In genomic region chr2:238596571-238597551, GRCh38 we compare ENCODE assay signal across 11 cellular contexts.
A peak's percentile ranks its signal among the peaks of the same experiment; 100 is the strongest.
DNase-seq lines count a peak whose midpoint lies in the region; ATAC-seq, FAIRE-seq and TF ChIP-seq lines count a peak whose summit lies in the region.
"Had no signal": no experiment of that assay in that cellular context is flagged by ENCODE, and none has a peak within 500 bp of the region (broad histone marks: within the 10 kb centered on the region; RNA-seq: fewer than 3 reads in every experiment).

No MANE protein-coding gene starts in this region.

- H3K27ac Mint-ChIP-seq in activated naive CD8-positive, alpha-beta T cell treated with anti-CD3 and anti-CD28 coated beads for 36 hours: no peak overlapping the region
- H3K27ac Mint-ChIP-seq: CD4-positive, CD25-positive, alpha-beta regulatory T cell had no signal

- no peak for TF ChIP-seq POLR2A in A549 (IDR thresholded peaks at IDR 0.05; ENCODE audit: low read length)

- no TSS peak for BruUV-seq in OCI-LY7 (replicated peaks; lab: Mats Ljungman, UMichigan)

- H3K27me3 Mint-ChIP-seq in activated naive CD8-positive, alpha-beta T cell treated with anti-CD3 and anti-CD28 coated beads for 36 hours: no peaks in the 10 kb centered on the region

- H3K4me3 Mint-ChIP-seq in activated naive CD8-positive, alpha-beta T cell treated with anti-CD3 and anti-CD28 coated beads for 36 hours: no peak overlapping the region
- H3K4me3 Mint-ChIP-seq: CD4-positive, CD25-positive, alpha-beta regulatory T cell had no signal

- H3K4me3 ChIP-seq in A549 (no peak overlapping the region), MG63 (no peak overlapping the region), epithelial cell of proximal tubule (ENCODE audit: low read depth, low read length) (no peak overlapping the region), OCI-LY7 (ENCODE audit: low read depth, low read length, poor library complexity, severe bottlenecking) (no peak overlapping the region)

- peak; percentile 11 to 40; a peak in 1 of 5 replicates for TF ChIP-seq RAD21 in A549 (conservative IDR thresholded peaks at IDR 0.05 in 1 of 2, IDR thresholded peaks at IDR 0.05 in 1 of 2)

- H3K79me2 ChIP-seq in OCI-LY7 (ENCODE audit: insufficient read depth, low read depth, low read length): no peaks in the 10 kb centered on the region
- H3K79me2 ChIP-seq: parathyroid adenoma had no signal

- ATAC-seq in A549: peak; percentile 91 to 96
- ATAC-seq: activated naive CD4-positive, alpha-beta T cell treated with anti-CD3 and anti-CD28 coated beads, Interleukin-2, amount 50 U/mL, for 72 hours had no signal

- H4K20me1 ChIP-seq in OCI-LY7 (ENCODE audit: insufficient read depth, low read length): no peaks in the 10 kb centered on the region

- H3K27me3 ChIP-seq in MG63: no peaks in the 10 kb centered on the region

- POLR2A ChIA-PET in A549 (lab: Yijun Ruan, JAX) (no interaction called here), OCI-LY7 (lab: Charles Lee) (no interaction called here)

- peaks cover 1% of the 10 kb centered on the region for H3K4me1 Mint-ChIP-seq in activated naive CD8-positive, alpha-beta T cell treated with anti-CD3 and anti-CD28 coated beads for 36 hours
- H3K4me1 Mint-ChIP-seq: CD4-positive, CD25-positive, alpha-beta regulatory T cell had no signal

- H3K9me2 ChIP-seq in OCI-LY7 (ENCODE audit: insufficient read depth, low read length): no peaks in the 10 kb centered on the region

- peak; percentile 61 to 70; a peak in 2 of 5 replicates for TF ChIP-seq EP300 in A549 (IDR thresholded peaks at IDR 0.05)

- H3K36me3 ChIP-seq in MG63 (no peaks in the 10 kb centered on the region), OCI-LY7 (ENCODE audit: insufficient read depth, low read length) (no peaks in the 10 kb centered on the region)

- H2AFZ ChIP-seq in OCI-LY7 (ENCODE audit: low read length): no peak overlapping the region
- H2AFZ ChIP-seq: parathyroid adenoma had no signal

- peaks cover 33% of the 10 kb centered on the region for H3K4me1 ChIP-seq in A549
- no peaks in the 10 kb centered on the region for H3K4me1 ChIP-seq in OCI-LY7 (ENCODE audit: insufficient read depth, low read length, poor library complexity, severe bottlenecking)
- H3K4me1 ChIP-seq: parathyroid adenoma had no signal

- H3K9me3 Mint-ChIP-seq in activated naive CD8-positive, alpha-beta T cell treated with anti-CD3 and anti-CD28 coated beads for 36 hours: no peaks in the 10 kb centered on the region
- H3K9me3 Mint-ChIP-seq: activated naive CD4-positive, alpha-beta T cell treated with anti-CD3 and anti-CD28 coated beads, Interleukin-2, amount 50 U/mL, for 72 hours had no signal

- CTCF ChIA-PET in A549 (lab: Yijun Ruan, JAX) (interaction anchor here (1.0 to 2.3 kb wide), 3 partner anchors 16 to 188 kb away, joined by 3 to 7 read pairs (median 3); no protein-coding TSS in a partner anchor), OCI-LY7 (lab: Charles Lee; ENCODE audit: unreplicated experiment) (no interaction called here)

- intact Hi-C loops in OCI-LY7 (cut with micrococcal nuclease; ENCODE audit: unreplicated experiment): no loop called here

- peak overlapping the region; percentile 88 to 94 for H3K27ac ChIP-seq in A549
- no peak overlapping the region for H3K27ac ChIP-seq in OCI-LY7 (ENCODE audit: low read depth, low read length, poor library complexity, severe bottlenecking)
- H3K27ac ChIP-seq: parathyroid adenoma had no signal

- H3K9me3 ChIP-seq in A549 (no peaks in the 10 kb centered on the region), MG63 (no peaks in the 10 kb centered on the region), OCI-LY7 (ENCODE audit: low read length) (no peaks in the 10 kb centered on the region)

- H3K36me3 Mint-ChIP-seq in activated naive CD8-positive, alpha-beta T cell treated with anti-CD3 and anti-CD28 coated beads for 36 hours: no peaks in the 10 kb centered on the region
- H3K36me3 Mint-ChIP-seq: activated naive CD4-positive, alpha-beta T cell treated with anti-CD3 and anti-CD28 coated beads, Interleukin-2, amount 50 U/mL, for 72 hours; CD4-positive, CD25-positive, alpha-beta regulatory T cell had no signal

- no peak for FAIRE-seq in A549 (lab: Jason Lieb, UNC)

- DNase-seq in A549 (ENCODE audit: low read depth in 1 of 2, low spot score in 1 of 2): peak; percentile 89 to 95
- DNase-seq in MG63: peak; percentile 91
- peak; percentile 94 for DNase-seq in epithelial cell of proximal tubule (ENCODE audit: low read depth)
- DNase-seq in midbrain (lab: John Stamatoyannopoulos, UW): peak; percentile 17
- DNase-seq in activated CD4-positive, alpha-beta T cell treated with anti-CD3 and anti-CD28 coated beads, Interleukin-2, amount 50 U/mL, for 1 hour: no peak
- no peak for DNase-seq in activated gamma-delta T cell (lab: John Stamatoyannopoulos, UW)
- DNase-seq in activated naive CD8-positive, alpha-beta T cell treated with anti-CD3 and anti-CD28 coated beads for 36 hours: no peak
- no peak for DNase-seq in OCI-LY7 (ENCODE audit: low spot score)
- DNase-seq: CD4-positive, CD25-positive, alpha-beta regulatory T cell had no signal

- H3K4me2 ChIP-seq in A549 (peak overlapping the region; percentile 69), OCI-LY7 (ENCODE audit: low read length) (no peak overlapping the region)

- WGBS in A549 (ENCODE audit: missing lambda C conversion rate): 39% methylated on average over 24 of the region's 24 CpGs

- TF ChIP-seq CTCF in A549 (IDR thresholded peaks at IDR 0.05): no peak
- no peak for TF ChIP-seq CTCF in epithelial cell of proximal tubule (conservative IDR thresholded peaks at IDR 0.05; ENCODE audit: low read depth, low read length)
- no peak for TF ChIP-seq CTCF in OCI-LY7 (conservative IDR thresholded peaks at IDR 0.05; ENCODE audit: low read length)

TF ChIP-seq in A549, 52 proteins besides CTCF, POLR2A, EP300 and RAD21 (continues in another document):
- TF ChIP-seq NR3C1 (IDR thresholded peaks at IDR 0.05): no peak
- TF ChIP-seq GATA3 (IDR thresholded peaks at IDR 0.05; ENCODE audit: borderline replicate concordance): peak; percentile 90
- TF ChIP-seq SMC3 (IDR thresholded peaks at IDR 0.05): peak; percentile 38
- TF ChIP-seq MAFK (IDR thresholded peaks at IDR 0.05; ENCODE audit: partially characterized antibody): peak; percentile 80
- no peak for TF ChIP-seq FOSB (CRISPR knock-in tag; IDR thresholded peaks at IDR 0.05)
- TF ChIP-seq FOSL2 (IDR thresholded peaks at IDR 0.05): peak; percentile 77
- TF ChIP-seq FOSL2 (CRISPR knock-in tag; IDR thresholded peaks at IDR 0.05): peak; percentile 86
- TF ChIP-seq ATOH8 (CRISPR knock-in tag; IDR thresholded peaks at IDR 0.05; ENCODE audit: low read depth): no peak
- no peak for TF ChIP-seq HMGXB4 (CRISPR knock-in tag; IDR thresholded peaks at IDR 0.05; ENCODE audit: borderline replicate concordance)
- TF ChIP-seq MAX (IDR thresholded peaks at IDR 0.05): peak; percentile 80
- TF ChIP-seq EHF (CRISPR knock-in tag; IDR thresholded peaks at IDR 0.05): no peak
- TF ChIP-seq KDM1A (IDR thresholded peaks at IDR 0.05; ENCODE audit: low read depth): no peak
- peak; percentile 74 to 77; a peak in 4 of 5 replicates for TF ChIP-seq JUN (IDR thresholded peaks at IDR 0.05)
- TF ChIP-seq RCOR1 (IDR thresholded peaks at IDR 0.05; ENCODE audit: low read depth, low read length): no peak
- TF ChIP-seq USF2 (IDR thresholded peaks at IDR 0.05): no peak
- no peak for TF ChIP-seq CHD2 (IDR thresholded peaks at IDR 0.05; ENCODE audit: low read length, partially characterized antibody)
- no peak for TF ChIP-seq ELK1 (IDR thresholded peaks at IDR 0.05; ENCODE audit: low read depth, low read length)
- no peak for TF ChIP-seq ZNF302 (CRISPR knock-in tag; IDR thresholded peaks at IDR 0.05)

Comparison
In these comparisons a context has a peak if more than half of its experiments do, and no peak if none do; other contexts are left out.
1. DNase-seq: peak in A549 (2 of 2), MG63 (single experiment), epithelial cell of proximal tubule (single experiment) and midbrain (single experiment); none in activated CD4-positive, alpha-beta T cell treated with anti-CD3 and anti-CD28 coated beads, Interleukin-2, amount 50 U/mL, for 1 hour (single experiment), activated gamma-delta T cell (single experiment), activated naive CD8-positive, alpha-beta T cell treated with anti-CD3 and anti-CD28 coated beads for 36 hours (single experiment) and OCI-LY7 (single experiment).